Comparison of ENCODE assay signal across 8 cellular contexts in genomic region chr19:21880761-21881160, GRCh38. TPM values are rescaled to one million over a fixed set of nuclear protein-coding genes. Genes with fewer than 3 reads are reported as not detected.
DNase-seq lines count a peak whose midpoint lies in the region; ATAC-seq and TF ChIP-seq lines count a peak whose summit lies in the region.
"Not testable (repeated sequence)": the region's sequence is repeated elsewhere in the genome, so short reads cannot be mapped to it uniquely, and the experiment has no call there.

No MANE protein-coding gene starts in this region.

- H3K4me2 ChIP-seq in H9 (ENCODE audit: insufficient read depth, insufficient read length, low read length); PC-9: not testable (repeated sequence)

- not testable (repeated sequence) for H2AK5ac ChIP-seq in H9 (ENCODE audit: insufficient read length, low read length)

- not testable (repeated sequence) for H2BK5ac ChIP-seq in H9 (ENCODE audit: insufficient read length, low read length)

- H2BK120ac ChIP-seq in H9 (ENCODE audit: low read depth, low read length, poor library complexity, severe bottlenecking) = not testable (repeated sequence)

- not testable (repeated sequence) for H3K9ac ChIP-seq in H9 (ENCODE audit: extremely low read depth, insufficient read length, low read length); endodermal cell (ENCODE audit: extremely low read depth, low read length, poor library complexity, severe bottlenecking)

- H3K9me3 Mint-ChIP-seq in H9 (peaks cover 85 to 87% of the 10 kb centered on the region in 2 experiments), endodermal cell (peaks cover 92% of the 10 kb centered on the region)

- not testable (repeated sequence) for H3K27me3 ChIP-seq in BE2C; H9 (ENCODE audit: insufficient read depth, low read length); endodermal cell (ENCODE audit: control insufficient read depth, insufficient read depth, low read length, poor library complexity, severe bottlenecking)
- H3K27me3 ChIP-seq in PC-9 (ENCODE audit: insufficient read depth, low read depth) = peaks cover 23% of the 10 kb centered on the region

- not testable (repeated sequence) for H4K8ac ChIP-seq in H9 (replicated peaks; ENCODE audit: insufficient read length, low read depth, low read length)

- not testable (repeated sequence) for H3K9me2 ChIP-seq in PC-9 (ENCODE audit: insufficient read depth)

- H3K4me3 ChIP-seq in BE2C (ENCODE audit: low read depth, low read length); PC-9; endodermal cell (ENCODE audit: low read length); mucosa of descending colon: not testable (repeated sequence)

- not testable (repeated sequence) for TF ChIP-seq CTCF in BE2C (IDR thresholded peaks at IDR 0.05; ENCODE audit: low read depth, low read length); mucosa of descending colon (IDR thresholded peaks at IDR 0.05)
- TF ChIP-seq CTCF in H9 (conservative IDR thresholded peaks at IDR 0.05) = peak; percentile 49; the same call in 2 of the 3 replicates
- TF ChIP-seq CTCF in PC-9 (conservative IDR thresholded peaks at IDR 0.05) = peak; percentile 45
- peak; percentile 61 for TF ChIP-seq CTCF in endodermal cell (conservative IDR thresholded peaks at IDR 0.05)

- H4K5ac ChIP-seq in H9 (ENCODE audit: insufficient read length, low read depth, low read length) = not testable (repeated sequence)

- H4K20me1 ChIP-seq in H9 (ENCODE audit: control insufficient read depth, insufficient read depth, insufficient read length); PC-9 (ENCODE audit: insufficient read depth): not testable (repeated sequence)

- not testable (repeated sequence) for H3K4me1 ChIP-seq in BE2C; H9 (ENCODE audit: insufficient read depth, low read length); PC-9 (replicated peaks; ENCODE audit: insufficient read depth); endodermal cell (ENCODE audit: control insufficient read depth, insufficient read depth, low read length); mucosa of descending colon (ENCODE audit: low read depth)

- H3K4me3 Mint-ChIP-seq in H9, endodermal cell: not testable (repeated sequence)

- not testable (repeated sequence) for H3K56ac ChIP-seq in H9 (ENCODE audit: insufficient read length, low read depth, low read length)

- H3K4ac ChIP-seq in H9 (ENCODE audit: low read depth, low read length) = not testable (repeated sequence)

- H3K27ac ChIP-seq in H9 (ENCODE audit: insufficient read length, low read depth, low read length); PC-9; endodermal cell (ENCODE audit: low read depth, low read length): not testable (repeated sequence)

- WGBS in H9 (ENCODE audit: extremely low coverage, insufficient read length, low lambda C conversion rate) = no CpG with 5 or more reads among the region's 9 CpGs
- WGBS in endodermal cell (ENCODE audit: insufficient coverage in 1 of 2, insufficient read length in 1 of 2), 2 experiments = 49% methylated on average over 5 of the region's 9 CpGs; no CpG with 5 or more reads in 1 of the 2 experiments

- not testable (repeated sequence) for H3K14ac ChIP-seq in H9 (ENCODE audit: insufficient read depth, low read length)

- DNase-seq in BE2C (peak; percentile 12), PC-9 (peak in 1 of 2 experiments; percentile 10), endodermal cell (peak; percentile 41), mucosa of descending colon (peak in 2 of 3 donors; percentile 2 to 27)
- not testable (repeated sequence) for DNase-seq in H9
- DNase-seq in activated CD4-positive, alpha-beta T cell treated with anti-CD3 and anti-CD28 coated beads, Interleukin-2, amount 50 U/mL, for 48 hours = peak; percentile 11 to 16
- peak; percentile 4 for DNase-seq in activated naive CD4-positive, alpha-beta T cell treated with Interleukin-2 at 50 U/mL for 16 hours
- peak; percentile 2 for DNase-seq in stimulated activated CD8-positive, alpha-beta memory T cell treated with anti-CD3 and anti-CD28 coated beads, Interleukin-4, amount 100 ng/mL, for 24 hours (ENCODE audit: low read depth)

- not testable (repeated sequence) for H3K27ac Mint-ChIP-seq in H9, endodermal cell

- H2BK15ac ChIP-seq in H9 (ENCODE audit: low read depth, low read length) = not testable (repeated sequence)

- intact Hi-C loops in PC-9 (cut with micrococcal nuclease; ENCODE audit: unreplicated experiment); mucosa of descending colon (cut with DNase I, micrococcal nuclease): not testable (repeated sequence)

- not testable (repeated sequence) for H3K9me3 ChIP-seq in BE2C; PC-9 (ENCODE audit: insufficient read depth, low read depth); mucosa of descending colon
- H3K9me3 ChIP-seq in H9 (ENCODE audit: control insufficient read depth, low read depth, low read length) = peaks cover 76% of the 10 kb centered on the region
- peaks cover 59% of the 10 kb centered on the region for H3K9me3 ChIP-seq in endodermal cell (ENCODE audit: control insufficient read depth, low read length)

- not testable (repeated sequence) for H3K27me3 Mint-ChIP-seq in H9 (ENCODE audit: low read depth); endodermal cell (ENCODE audit: insufficient read depth)

- H3K4me1 Mint-ChIP-seq in H9, endodermal cell: not testable (repeated sequence)

- CTCF ChIA-PET in PC-9 (lab: Charles Lee) = not testable (repeated sequence)

- H3K23ac ChIP-seq in H9 (ENCODE audit: insufficient read length, low read depth, low read length) = not testable (repeated sequence)

- not testable (repeated sequence) for H3K18ac ChIP-seq in H9 (ENCODE audit: insufficient read length, low read depth, low read length)

- not testable (repeated sequence) for BruUV-seq in PC-9 (replicated peaks; lab: Mats Ljungman, UMichigan)

- not testable (repeated sequence) for H3K23me2 ChIP-seq in H9 (ENCODE audit: insufficient read length, low read depth, low read length, poor library complexity, severe bottlenecking)

- not testable (repeated sequence) for H3K79me1 ChIP-seq in H9 (ENCODE audit: insufficient read depth, low read depth, low read length, poor library complexity, severe bottlenecking)

- not testable (repeated sequence) for H2BK20ac ChIP-seq in H9 (ENCODE audit: low read depth, low read length, poor library complexity, severe bottlenecking)

- H2AFZ ChIP-seq in H9 (ENCODE audit: low read length); PC-9: not testable (repeated sequence)

- not testable (repeated sequence) for H3K36me3 ChIP-seq in BE2C; PC-9 (ENCODE audit: low read depth); endodermal cell (ENCODE audit: control insufficient read depth, insufficient read depth, low read length); mucosa of descending colon (ENCODE audit: low read depth)

- not testable (repeated sequence) for H4K91ac ChIP-seq in H9 (ENCODE audit: insufficient read length, low read depth, low read length)

- H3K79me2 ChIP-seq in H9 (ENCODE audit: insufficient read depth, low read length); PC-9 (ENCODE audit: low read depth): not testable (repeated sequence)

- not testable (repeated sequence) for ATAC-seq in mucosa of descending colon

- not testable (repeated sequence) for H3F3A ChIP-seq in PC-9 (ENCODE audit: insufficient read depth, low read depth)

- POLR2A ChIA-PET in PC-9 (lab: Charles Lee; ENCODE audit: unreplicated experiment) = not testable (repeated sequence)

- H3T11ph ChIP-seq in H9 (ENCODE audit: low read length) = not testable (repeated sequence)

- not testable (repeated sequence) for H2BK12ac ChIP-seq in H9 (ENCODE audit: insufficient read length, low read depth, low read length)

- peaks cover 7 to 23% (median 19%) of the 10 kb centered on the region in 3 experiments; a peak in 6 of 7 replicates for H3K36me3 Mint-ChIP-seq in H9 (ENCODE audit: insufficient read depth in 1 of 3, low read depth in 3 of 3)
- not testable (repeated sequence) for H3K36me3 Mint-ChIP-seq in endodermal cell (ENCODE audit: low read depth)

RNA-seq across cellular contexts. Expression of gene ZNF43, which starts 44.8 kb away (rescaled TPM):
- 5.1 TPM for polyA plus RNA-seq in BE2C (2012; ENCODE audit: insufficient read depth, insufficient read length, low read depth)
- 49.6 and 51.6 TPM in 2 replicates for total RNA-seq in H9 (2021)
- 9.0 and 14.8 TPM in 2 replicates for total RNA-seq in PC-9 (2021)
- total RNA-seq in endodermal cell = 10 to 100 TPM; 60.6 to 72.7 TPM
- polyA plus RNA-seq in endodermal cell (2013, experiment 1 of 2) = 35.1 TPM
- 32.7 TPM for polyA plus RNA-seq in endodermal cell (2013, experiment 2 of 2)
- total RNA-seq in mucosa of descending colon = 10 to 100 TPM; 14.6 to 16.7 (median 16.2) TPM
